ENCODE assay signal across 8 cellular contexts in the genomic region with DNA sequence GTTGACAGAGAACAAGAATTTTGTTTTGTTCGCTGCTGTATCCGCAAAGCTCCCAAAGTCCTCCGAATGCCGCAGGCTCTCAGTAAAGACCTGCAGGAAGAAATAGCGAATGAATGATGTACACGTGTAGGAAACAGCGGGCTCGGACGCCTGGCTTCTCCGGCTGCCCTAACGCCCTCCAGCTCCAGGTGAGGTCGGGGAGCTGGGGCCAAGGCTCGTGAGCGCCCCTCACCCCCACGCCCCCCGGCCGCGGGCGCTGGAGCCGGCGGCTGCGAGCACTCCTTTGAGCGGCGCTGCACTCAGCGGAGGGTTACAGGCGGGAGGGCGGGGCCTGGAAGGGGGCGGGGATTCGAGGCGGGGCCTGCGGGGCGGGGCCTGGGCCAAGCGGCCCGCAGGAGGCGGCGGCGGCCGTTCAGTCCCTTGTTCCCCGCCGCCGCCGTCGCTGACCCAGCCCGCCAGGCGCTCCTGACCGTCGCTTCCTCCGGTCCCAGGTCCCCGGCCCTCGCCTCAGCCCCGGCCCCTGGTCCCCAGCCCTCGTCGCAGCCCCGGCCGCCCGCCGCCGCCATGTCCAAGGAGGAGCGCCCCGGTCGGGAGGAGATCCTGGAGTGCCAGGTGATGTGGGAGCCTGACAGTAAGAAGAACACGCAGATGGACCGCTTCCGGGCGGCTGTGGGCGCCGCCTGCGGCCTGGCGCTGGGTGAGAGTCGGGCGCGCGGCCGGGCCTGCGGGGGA. TPM values are rescaled to one million over a fixed set of nuclear protein-coding genes. Genes with fewer than 3 reads are reported as not detected.
DNase-seq lines count a peak whose midpoint lies in the region; ATAC-seq and TF ChIP-seq lines count a peak whose summit lies in the region.

A gene with protein sequence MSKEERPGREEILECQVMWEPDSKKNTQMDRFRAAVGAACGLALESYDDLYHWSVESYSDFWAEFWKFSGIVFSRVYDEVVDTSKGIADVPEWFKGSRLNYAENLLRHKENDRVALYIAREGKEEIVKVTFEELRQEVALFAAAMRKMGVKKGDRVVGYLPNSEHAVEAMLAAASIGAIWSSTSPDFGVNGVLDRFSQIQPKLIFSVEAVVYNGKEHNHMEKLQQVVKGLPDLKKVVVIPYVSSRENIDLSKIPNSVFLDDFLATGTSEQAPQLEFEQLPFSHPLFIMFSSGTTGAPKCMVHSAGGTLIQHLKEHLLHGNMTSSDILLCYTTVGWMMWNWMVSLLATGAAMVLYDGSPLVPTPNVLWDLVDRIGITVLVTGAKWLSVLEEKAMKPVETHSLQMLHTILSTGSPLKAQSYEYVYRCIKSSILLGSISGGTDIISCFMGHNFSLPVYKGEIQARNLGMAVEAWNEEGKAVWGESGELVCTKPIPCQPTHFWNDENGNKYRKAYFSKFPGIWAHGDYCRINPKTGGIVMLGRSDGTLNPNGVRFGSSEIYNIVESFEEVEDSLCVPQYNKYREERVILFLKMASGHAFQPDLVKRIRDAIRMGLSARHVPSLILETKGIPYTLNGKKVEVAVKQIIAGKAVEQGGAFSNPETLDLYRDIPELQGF (plus strand): TSS at position 415 of the 732 bp plus-strand sequence. CDS start 150 bp downstream, at position 565.

- H2AFZ ChIP-seq in KMS-11 (ENCODE audit: low read depth), result peak within 1 kb of the TSS; percentile 89
- peak within 1 kb of the TSS; percentile 80 for H2AFZ ChIP-seq in neuron (ENCODE audit: low read depth, low read length)

- TF ChIP-seq POLR2A in Raji (IDR thresholded peaks at IDR 0.05; ENCODE audit: insufficient read depth, low read depth, low read length), result peak; percentile 61

- H3K4me2 ChIP-seq in KMS-11, result peak within 1 kb of the TSS; percentile 84

- H3K27me3 ChIP-seq in KMS-11 (ENCODE audit: insufficient read depth, low read depth) (no peaks in the 10 kb centered on the region), foreskin keratinocyte (no peaks in the 10 kb centered on the region), neuron (ENCODE audit: insufficient read depth, low read length) (no peaks in the 10 kb centered on the region), subcutaneous abdominal adipose tissue (ENCODE audit: control insufficient read depth in 5 of 5, insufficient read depth in 4 of 5, low read length in 5 of 5) (no peaks in the 10 kb centered on the region)

- peaks cover 11% of the 10 kb centered on the region for H3K4me1 ChIP-seq in KMS-11 (ENCODE audit: low read depth, poor library complexity, severe bottlenecking)
- no peaks in the 10 kb centered on the region for H3K4me1 ChIP-seq in foreskin keratinocyte
- peaks cover 13% of the 10 kb centered on the region for H3K4me1 ChIP-seq in neuron (ENCODE audit: insufficient read depth, low read length)
- peaks cover 2 to 50% (median 28%) of the 10 kb centered on the region in 5 donors for H3K4me1 ChIP-seq in subcutaneous abdominal adipose tissue (ENCODE audit: control insufficient read depth in 5 of 5, insufficient read depth in 5 of 5, low read length in 5 of 5)

- peak; percentile 82 for ATAC-seq in GM21786 (IDR thresholded peaks at IDR 0.05; ENCODE audit: unreplicated experiment)
- ATAC-seq in foreskin keratinocyte, result peak; percentile 94

- H3K9ac ChIP-seq in KMS-11 (peak within 1 kb of the TSS; percentile 56; the same call in 1 of the 2 replicates), subcutaneous abdominal adipose tissue (ENCODE audit: low read length in 5 of 5) (peak within 1 kb of the TSS; percentile 38 to 85 (median 83))

- TF ChIP-seq CTCF in KMS-11 (conservative IDR thresholded peaks at IDR 0.05; ENCODE audit: low read depth, low read length), result no peak
- no peak for TF ChIP-seq CTCF in foreskin keratinocyte (conservative IDR thresholded peaks at IDR 0.05)

- H3K36me3 ChIP-seq in KMS-11 (ENCODE audit: insufficient read depth), result no peaks in the 10 kb centered on the region
- H3K36me3 ChIP-seq in neuron (ENCODE audit: insufficient read depth, low read length), result no peaks in the 10 kb centered on the region
- peaks cover 0 to 5% (median 0%) of the 10 kb centered on the region in 5 donors for H3K36me3 ChIP-seq in subcutaneous abdominal adipose tissue (ENCODE audit: control insufficient read depth in 5 of 5, insufficient read depth in 5 of 5, low read length in 5 of 5)

- H3K4me3 ChIP-seq in KMS-11 (IDR thresholded peaks at IDR 0.05; ENCODE audit: insufficient read depth, low read depth, low read length) (no peak within 1 kb of the TSS), neuron (ENCODE audit: low read length) (peak within 1 kb of the TSS; percentile 87), subcutaneous abdominal adipose tissue (ENCODE audit: low read depth in 1 of 5, low read length in 5 of 5) (peak within 1 kb of the TSS; percentile 70 to 85 (median 78))

- no peaks in the 10 kb centered on the region for H4K20me1 ChIP-seq in KMS-11 (ENCODE audit: insufficient read depth)

- H3K9me3 ChIP-seq in neuron (ENCODE audit: low read length) (peaks cover 2% of the 10 kb centered on the region), subcutaneous abdominal adipose tissue (ENCODE audit: control insufficient read depth in 5 of 5, low read length in 5 of 5) (no peaks in the 10 kb centered on the region)

- DNase-seq in EL (peak; percentile 75), activated gamma-delta T cell treated with Interleukin-2 at 50 U/mL for 16 hours (peak; percentile 73), foreskin keratinocyte (peak; percentile 44 to 68)

- peak within 1 kb of the TSS; percentile 22; the same call in 1 of the 2 replicates for H3K27ac ChIP-seq in KMS-11
- peak within 1 kb of the TSS; percentile 78 for H3K27ac ChIP-seq in foreskin keratinocyte
- H3K27ac ChIP-seq in subcutaneous abdominal adipose tissue (ENCODE audit: low read depth, low read length), result peak within 1 kb of the TSS; percentile 41

- H3K79me2 ChIP-seq in KMS-11 (ENCODE audit: insufficient read depth, low read depth), result no peaks in the 10 kb centered on the region

RNA-seq across cellular contexts. Expression of the gene that starts here (rescaled TPM):
- 43.1 and 52.3 TPM in 2 replicates for total RNA-seq in foreskin keratinocyte
- polyA plus RNA-seq in foreskin keratinocyte, result 35.6 and 40.5 TPM in 2 replicates

Comparison
In these comparisons a context has a peak if more than half of its experiments do, and no peak if none do; other contexts are left out.
1. H3K27ac ChIP-seq: peak in every context shown above with its lines; median percentile 78 in foreskin keratinocyte; 41 in subcutaneous abdominal adipose tissue; 22 in KMS-11.